Comparison of ENCODE assay signal across 17 cellular contexts in genomic region chr18:58491113-58491696, GRCh38.
"Had no signal": no experiment of that assay in that cellular context is flagged by ENCODE, and none has a peak within 500 bp of the region (broad histone marks: within the 10 kb centered on the region; RNA-seq: fewer than 3 reads in every experiment).

No MANE protein-coding gene starts in this region.

- H3K9me3 ChIP-seq: esophagus squamous epithelium, left ventricle myocardium inferior, lower lobe of right lung, neutrophil had no signal

- H3K4me3 Mint-ChIP-seq: effector memory CD8-positive, alpha-beta T cell; immature natural killer cell; memory B cell; mesothelial cell of epicardium; nephron progenitor cell; type B pancreatic cell had no signal

- H3K9me3 Mint-ChIP-seq: effector memory CD8-positive, alpha-beta T cell; immature natural killer cell; memory B cell; mesothelial cell of epicardium; naive B cell; nephron progenitor cell; type B pancreatic cell had no signal

- H3K27ac Mint-ChIP-seq: immature natural killer cell, memory B cell, mesothelial cell of epicardium had no signal

- H3K4me3 ChIP-seq: esophagus squamous epithelium, left ventricle myocardium inferior, lower lobe of right lung, smooth muscle cell had no signal

- DNase-seq: effector memory CD8-positive, alpha-beta T cell; esophagus squamous epithelium; foreskin keratinocyte; immature natural killer cell; left ventricle myocardium inferior; lower lobe of right lung; naive B cell; nephron progenitor cell; stimulated activated CD4-positive, alpha-beta T cell treated with anti-CD3 and anti-CD28 coated beads, Interleukin-2, amount 100 ng/mL, for 48 hours; stimulated activated naive CD4-positive, alpha-beta T cell treated with Interleukin-2 at 50 U/mL for 16 hours had no signal

- H3K36me3 Mint-ChIP-seq: immature natural killer cell, memory B cell, mesothelial cell of epicardium, naive B cell, type B pancreatic cell had no signal

- FAIRE-seq: keratinocyte, urothelium cell line had no signal

- ATAC-seq: effector memory CD8-positive, alpha-beta T cell; foreskin keratinocyte; lower lobe of right lung had no signal

- H3K4me1 ChIP-seq: foreskin keratinocyte had no signal

- H3K27ac ChIP-seq: esophagus squamous epithelium, foreskin keratinocyte, left ventricle myocardium inferior, lower lobe of right lung, neutrophil had no signal

- H3K36me3 ChIP-seq: esophagus squamous epithelium, left ventricle myocardium inferior, lower lobe of right lung, neutrophil had no signal
